ENCODE assay signal across 36 cellular contexts in the genomic region with DNA sequence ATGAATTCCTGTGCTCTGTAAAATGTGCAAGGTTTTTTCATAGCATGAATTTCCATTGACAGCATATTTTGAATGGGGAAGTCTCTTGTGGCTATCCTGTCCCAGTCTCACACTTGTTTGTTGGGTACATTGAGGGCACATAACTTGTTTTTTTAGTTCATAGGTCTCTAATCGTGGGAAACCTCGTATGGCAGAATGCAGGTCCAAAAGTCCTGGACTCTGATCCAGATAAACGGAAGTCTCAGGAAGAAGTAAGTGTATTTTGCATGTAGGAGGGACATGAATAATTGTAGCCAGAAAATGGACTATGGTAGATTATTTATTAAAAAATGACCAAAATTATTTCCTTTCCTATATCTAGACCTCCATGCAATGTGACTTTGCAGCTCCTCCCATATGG. TPM values are rescaled to one million over a fixed set of nuclear protein-coding genes. Genes with fewer than 3 reads are reported as not detected.
"Had no signal": no experiment of that assay in that cellular context is flagged by ENCODE, and none has a peak within 500 bp of the region (broad histone marks: within the 10 kb centered on the region; RNA-seq: fewer than 3 reads in every experiment).

No MANE protein-coding gene starts in this region.

- ATAC-seq: activated naive CD4-positive, alpha-beta T cell treated with anti-CD3 and anti-CD28 coated beads, Interleukin-2, amount 50 U/mL, for 72 hours; activated naive CD8-positive, alpha-beta T cell treated with anti-CD3 and anti-CD28 coated beads, Interleukin-2, amount 50 U/mL, for 24 hours; activated T-cell treated with anti-CD3 and anti-CD28 coated beads, Interleukin-2, amount 50 U/mL, for 4 hours; activated T-cell treated with anti-CD3 and anti-CD28 coated beads, Interleukin-2, amount 50 U/mL, for 72 hours; activated T-helper 17 cell treated with anti-CD3 and anti-CD28 coated beads, Interleukin-2, amount 50 U/mL, for 72 hours; body of pancreas had no signal

- DNase-seq: activated effector memory CD4-positive, alpha-beta T cell treated with anti-CD3 and anti-CD28 coated beads, Interleukin-2, amount 50 U/mL, for 16 hours; activated effector memory CD4-positive, alpha-beta T cell treated with Interleukin-2 at 50 U/mL for 16 hours; activated gamma-delta T cell; activated gamma-delta T cell treated with Interleukin-2 at 50 U/mL for 16 hours; activated naive CD4-positive, alpha-beta T cell; activated naive CD4-positive, alpha-beta T cell treated with anti-CD3 and anti-CD28 coated beads for 36 hours; activated naive CD4-positive, alpha-beta T cell treated with anti-CD3 and anti-CD28 coated beads, Interleukin-2, amount 10 ng/mL, durations not matched to agents 7 days and 5 days; activated naive CD4-positive, alpha-beta T cell treated with anti-CD3 and anti-CD28 coated beads, Interleukin-2, amount 50 U/mL, for 16 hours; activated naive CD4-positive, alpha-beta T cell treated with Interleukin-2 at 50 U/mL for 16 hours; activated naive CD8-positive, alpha-beta T cell treated with anti-CD3 and anti-CD28 coated beads for 36 hours; activated naive CD8-positive, alpha-beta T cell treated with anti-CD3 and anti-CD28 coated beads, Interleukin-2, amount 10 ng/mL, durations not matched to agents 7 days and 5 days; activated naive CD8-positive, alpha-beta T cell treated with anti-CD3 and anti-CD28 coated beads, Interleukin-2, amount 50 U/mL, for 24 hours; activated T-cell treated with anti-CD3 and anti-CD28 coated beads, Interleukin-2, amount 50 U/mL, for 1 hour; activated T-cell treated with anti-CD3 and anti-CD28 coated beads, Interleukin-2, amount 50 U/mL, for 24 hours; activated T-cell treated with anti-CD3 and anti-CD28 coated beads, Interleukin-2, amount 50 U/mL, for 4 hours; activated T-cell treated with anti-CD3 and anti-CD28 coated beads, Interleukin-2, amount 50 U/mL, for 48 hours; activated T-cell treated with anti-CD3 and anti-CD28 coated beads, Interleukin-2, amount 50 U/mL, for 72 hours; adrenal gland; amniotic stem cell; amygdala; anterior cingulate cortex; aorta; body of pancreas; brain microvascular endothelial cell; caudate nucleus; central memory CD4-positive, alpha-beta T cell; cerebellar nuclear complex had no signal

- H3K4me3 ChIP-seq: adrenal gland, ascending aorta, body of pancreas, breast epithelium, cardiac muscle cell had no signal

- FAIRE-seq: astrocyte, bronchial epithelial cell had no signal

- H3K36me3 ChIP-seq: adrenal gland, ascending aorta, brain microvascular endothelial cell, breast epithelium, cardiac muscle cell had no signal

- H3K27ac ChIP-seq: adrenal gland, ascending aorta, body of pancreas, brain microvascular endothelial cell, breast epithelium, cardiac muscle cell had no signal

- H3K4me1 ChIP-seq: adrenal gland, ascending aorta, body of pancreas, breast epithelium had no signal

- H3K9me3 ChIP-seq: adrenal gland, ascending aorta, body of pancreas, breast epithelium had no signal

- H3K27me3 ChIP-seq: adrenal gland, ascending aorta, body of pancreas, brain microvascular endothelial cell, breast epithelium, cardiac muscle cell had no signal

RNA-seq across cellular contexts. Expression of a gene that starts 20.9 kb away (rescaled TPM):
- total RNA-seq: activated naive CD4-positive, alpha-beta T cell treated with anti-CD3 and anti-CD28 coated beads for 36 hours; activated naive CD4-positive, alpha-beta T cell treated with anti-CD3 and anti-CD28 coated beads, Interleukin-2, amount 50 U/mL, for 72 hours; activated naive CD8-positive, alpha-beta T cell treated with anti-CD3 and anti-CD28 coated beads for 36 hours; activated naive CD8-positive, alpha-beta T cell treated with anti-CD3 and anti-CD28 coated beads, Interleukin-2, amount 10 ng/mL, durations not matched to agents 7 days and 5 days; activated T-cell treated with anti-CD3 and anti-CD28 coated beads, Interleukin-2, amount 50 U/mL, for 4 hours; activated T-cell treated with anti-CD3 and anti-CD28 coated beads, Interleukin-2, amount 50 U/mL, for 72 hours; activated T-helper 1 cell treated with anti-CD3 and anti-CD28 coated beads, Interleukin-12 subunit alpha, Interleukin-12 subunit beta, Interleukin-2, Interleukin-4 antibody, amounts not matched to agents 30 ng/mL and 10 ng/mL and 1 ng/mL, durations not matched to agents 14 hours and 24 hours and 36 hours; activated T-helper 17 cell treated with anti-CD3 and anti-CD28 coated beads, Interleukin-2, amount 50 U/mL, for 72 hours; activated T-helper 2 cell treated with anti-CD3 and anti-CD28 coated beads, Interferon-gamma antibody, Interleukin-2, Interleukin-4, amounts not matched to agents 10 μg/mL and 5 μg/mL and 100 μg/mL, durations not matched to agents 14 hours and 24 hours and 36 hours; bronchial epithelial cell had no signal
